32 cellular contexts compared by ENCODE assay signal in genomic region chr1:178627037-178627436, GRCh38.
"Had no signal": no experiment of that assay in that cellular context is flagged by ENCODE, and none has a peak within 500 bp of the region (broad histone marks: within the 10 kb centered on the region; RNA-seq: fewer than 3 reads in every experiment).

No MANE protein-coding gene starts in this region.

- H3K4me1 ChIP-seq: adrenal gland, ascending aorta, breast epithelium, colonic mucosa had no signal

- H3K9me3 Mint-ChIP-seq: activated CD4-positive, alpha-beta memory T cell treated with anti-CD3 and anti-CD28 coated beads for 36 hours; activated CD4-positive, alpha-beta T cell treated with anti-CD3 and anti-CD28 coated beads, Interleukin-2, amount 10 ng/mL, durations not matched to agents 24 days and 14 days; activated naive CD4-positive, alpha-beta T cell treated with anti-CD3 and anti-CD28 coated beads for 36 hours; activated naive CD4-positive, alpha-beta T cell treated with anti-CD3 and anti-CD28 coated beads, Interleukin-2, amount 50 U/mL, for 24 hours; activated naive CD8-positive, alpha-beta T cell treated with anti-CD3 and anti-CD28 coated beads for 36 hours; activated naive CD8-positive, alpha-beta T cell treated with anti-CD3 and anti-CD28 coated beads, Interleukin-2, amount 50 U/mL, for 24 hours; activated T-helper 1 cell treated with anti-CD3 and anti-CD28 coated beads, Interleukin-12 subunit alpha, Interleukin-12 subunit beta, Interleukin-2, Interleukin-4 antibody, amounts not matched to agents 30 ng/mL and 10 ng/mL and 1 ng/mL, durations not matched to agents 14 hours and 24 hours and 36 hours; activated T-helper 2 cell treated with anti-CD3 and anti-CD28 coated beads, Interferon-gamma antibody, Interleukin-2, Interleukin-4, amounts not matched to agents 10 μg/mL and 5 μg/mL and 100 μg/mL, durations not matched to agents 14 hours and 24 hours and 36 hours had no signal

- H3K27ac Mint-ChIP-seq: activated CD4-positive, alpha-beta memory T cell treated with anti-CD3 and anti-CD28 coated beads for 36 hours; activated CD4-positive, alpha-beta T cell treated with anti-CD3 and anti-CD28 coated beads for 36 hours; activated CD4-positive, alpha-beta T cell treated with anti-CD3 and anti-CD28 coated beads, Interleukin-2, amount 10 ng/mL, durations not matched to agents 24 days and 14 days; activated CD8-positive, alpha-beta memory T cell treated with anti-CD3 and anti-CD28 coated beads, Interleukin-2, amount 10 ng/mL, durations not matched to agents 7 days and 5 days; activated CD8-positive, alpha-beta T cell treated with anti-CD3 and anti-CD28 coated beads, Interleukin-2, amount 10 ng/mL, durations not matched to agents 7 days and 5 days; activated naive CD4-positive, alpha-beta T cell treated with anti-CD3 and anti-CD28 coated beads for 36 hours; activated naive CD4-positive, alpha-beta T cell treated with anti-CD3 and anti-CD28 coated beads, Interleukin-2, amount 50 U/mL, for 24 hours; activated naive CD8-positive, alpha-beta T cell treated with anti-CD3 and anti-CD28 coated beads for 36 hours; activated naive CD8-positive, alpha-beta T cell treated with anti-CD3 and anti-CD28 coated beads, Interleukin-2, amount 50 U/mL, for 24 hours; activated T-helper 1 cell treated with anti-CD3 and anti-CD28 coated beads, Interleukin-12 subunit alpha, Interleukin-12 subunit beta, Interleukin-2, Interleukin-4 antibody, amounts not matched to agents 30 ng/mL and 10 ng/mL and 1 ng/mL, durations not matched to agents 14 hours and 24 hours and 36 hours; activated T-helper 2 cell treated with anti-CD3 and anti-CD28 coated beads, Interferon-gamma antibody, Interleukin-2, Interleukin-4, amounts not matched to agents 10 μg/mL and 5 μg/mL and 100 μg/mL, durations not matched to agents 14 hours and 24 hours and 36 hours; brain; T-helper 17 cell had no signal

- H3K36me3 Mint-ChIP-seq: activated CD4-positive, alpha-beta memory T cell treated with anti-CD3 and anti-CD28 coated beads for 36 hours; activated CD8-positive, alpha-beta memory T cell treated with anti-CD3 and anti-CD28 coated beads, Interleukin-2, amount 10 ng/mL, durations not matched to agents 7 days and 5 days; activated naive CD4-positive, alpha-beta T cell treated with anti-CD3 and anti-CD28 coated beads, Interleukin-2, amount 50 U/mL, for 24 hours; activated naive CD8-positive, alpha-beta T cell treated with anti-CD3 and anti-CD28 coated beads for 36 hours; brain had no signal

- H3K27me3 Mint-ChIP-seq: activated CD4-positive, alpha-beta memory T cell treated with anti-CD3 and anti-CD28 coated beads for 36 hours; activated CD8-positive, alpha-beta memory T cell treated with anti-CD3 and anti-CD28 coated beads, Interleukin-2, amount 10 ng/mL, durations not matched to agents 7 days and 5 days; activated naive CD8-positive, alpha-beta T cell treated with anti-CD3 and anti-CD28 coated beads for 36 hours; activated naive CD8-positive, alpha-beta T cell treated with anti-CD3 and anti-CD28 coated beads, Interleukin-2, amount 50 U/mL, for 24 hours had no signal

- H3K27me3 ChIP-seq: adrenal gland, ascending aorta, breast epithelium, cardiac muscle cell, colonic mucosa, esophagus squamous epithelium, gastroesophageal sphincter, heart right ventricle had no signal

- H3K4me1 Mint-ChIP-seq: activated CD4-positive, alpha-beta T cell treated with anti-CD3 and anti-CD28 coated beads for 36 hours; activated CD4-positive, alpha-beta T cell treated with anti-CD3 and anti-CD28 coated beads, Interleukin-2, amount 10 ng/mL, durations not matched to agents 24 days and 14 days; activated CD8-positive, alpha-beta memory T cell treated with anti-CD3 and anti-CD28 coated beads, Interleukin-2, amount 10 ng/mL, durations not matched to agents 7 days and 5 days; activated naive CD4-positive, alpha-beta T cell treated with anti-CD3 and anti-CD28 coated beads, Interleukin-2, amount 50 U/mL, for 24 hours; activated naive CD8-positive, alpha-beta T cell treated with anti-CD3 and anti-CD28 coated beads for 36 hours; activated naive CD8-positive, alpha-beta T cell treated with anti-CD3 and anti-CD28 coated beads, Interleukin-2, amount 50 U/mL, for 24 hours; T-helper 17 cell had no signal

- H3K4me3 ChIP-seq: adrenal gland, ascending aorta, breast epithelium, cardiac muscle cell, colonic mucosa, esophagus squamous epithelium, gastroesophageal sphincter, heart right ventricle had no signal

- H3K36me3 ChIP-seq: adrenal gland, ascending aorta, breast epithelium, cardiac muscle cell, colonic mucosa, esophagus squamous epithelium, gastroesophageal sphincter, heart right ventricle had no signal

- DNase-seq: activated CD4-positive, alpha-beta memory T cell treated with anti-CD3 and anti-CD28 coated beads for 36 hours; activated CD4-positive, alpha-beta T cell treated with anti-CD3 and anti-CD28 coated beads for 36 hours; activated CD4-positive, alpha-beta T cell treated with anti-CD3 and anti-CD28 coated beads, Interleukin-2, amount 10 ng/mL, durations not matched to agents 24 days and 14 days; activated CD4-positive, CD25-positive, alpha-beta regulatory T cell; activated CD4-positive, CD25-positive, alpha-beta regulatory T cell treated with anti-CD3 and anti-CD28 coated beads, Interleukin-2, amount 50 U/mL, for 72 hours; activated CD8-positive, alpha-beta memory T cell treated with anti-CD3 and anti-CD28 coated beads, Interleukin-2, amount 10 ng/mL, durations not matched to agents 7 days and 5 days; activated CD8-positive, alpha-beta memory T cell treated with anti-CD3 and anti-CD28 coated beads, Interleukin-2, amount 50 U/mL, for 4 hours; activated CD8-positive, alpha-beta T cell treated with anti-CD3 and anti-CD28 coated beads, Interleukin-2, amount 10 ng/mL, durations not matched to agents 7 days and 5 days; activated effector memory CD4-positive, alpha-beta T cell treated with anti-CD3 and anti-CD28 coated beads, Interleukin-2, amount 50 U/mL, for 16 hours; activated naive CD4-positive, alpha-beta T cell treated with anti-CD3 and anti-CD28 coated beads for 36 hours; activated naive CD8-positive, alpha-beta T cell treated with anti-CD3 and anti-CD28 coated beads for 36 hours; activated naive CD8-positive, alpha-beta T cell treated with anti-CD3 and anti-CD28 coated beads, Interleukin-2, amount 50 U/mL, for 24 hours; activated T-cell treated with anti-CD3 and anti-CD28 coated beads, Interleukin-2, amount 50 U/mL, for 1 hour; activated T-cell treated with anti-CD3 and anti-CD28 coated beads, Interleukin-2, amount 50 U/mL, for 48 hours; adrenal gland; central memory CD4-positive, alpha-beta T cell; cerebellar nuclear complex; colonic mucosa; effector CD8-positive, alpha-beta T cell; esophagus squamous epithelium; foreskin melanocyte; heart right ventricle; T-helper 17 cell had no signal

- H3K9me3 ChIP-seq: adrenal gland, ascending aorta, breast epithelium, colonic mucosa, esophagus squamous epithelium, gastroesophageal sphincter, heart right ventricle had no signal

- H3K4me3 Mint-ChIP-seq: activated CD4-positive, alpha-beta memory T cell treated with anti-CD3 and anti-CD28 coated beads for 36 hours; activated CD4-positive, alpha-beta T cell treated with anti-CD3 and anti-CD28 coated beads for 36 hours; activated CD4-positive, alpha-beta T cell treated with anti-CD3 and anti-CD28 coated beads, Interleukin-2, amount 10 ng/mL, durations not matched to agents 24 days and 14 days; activated CD8-positive, alpha-beta memory T cell treated with anti-CD3 and anti-CD28 coated beads, Interleukin-2, amount 10 ng/mL, durations not matched to agents 7 days and 5 days; activated CD8-positive, alpha-beta T cell treated with anti-CD3 and anti-CD28 coated beads, Interleukin-2, amount 10 ng/mL, durations not matched to agents 7 days and 5 days; activated naive CD4-positive, alpha-beta T cell treated with anti-CD3 and anti-CD28 coated beads for 36 hours; activated naive CD4-positive, alpha-beta T cell treated with anti-CD3 and anti-CD28 coated beads, Interleukin-2, amount 50 U/mL, for 24 hours; activated naive CD8-positive, alpha-beta T cell treated with anti-CD3 and anti-CD28 coated beads for 36 hours; activated naive CD8-positive, alpha-beta T cell treated with anti-CD3 and anti-CD28 coated beads, Interleukin-2, amount 50 U/mL, for 24 hours; activated T-helper 1 cell treated with anti-CD3 and anti-CD28 coated beads, Interleukin-12 subunit alpha, Interleukin-12 subunit beta, Interleukin-2, Interleukin-4 antibody, amounts not matched to agents 30 ng/mL and 10 ng/mL and 1 ng/mL, durations not matched to agents 14 hours and 24 hours and 36 hours; brain; T-helper 17 cell had no signal

- ATAC-seq: activated CD4-positive, alpha-beta T cell treated with anti-CD3 and anti-CD28 coated beads for 36 hours; activated CD8-positive, alpha-beta memory T cell treated with anti-CD3 and anti-CD28 coated beads, Interleukin-2, amount 10 ng/mL, durations not matched to agents 7 days and 5 days; activated CD8-positive, alpha-beta T cell treated with anti-CD3 and anti-CD28 coated beads, Interleukin-2, amount 10 ng/mL, durations not matched to agents 7 days and 5 days; activated naive CD8-positive, alpha-beta T cell treated with anti-CD3 and anti-CD28 coated beads, Interleukin-2, amount 50 U/mL, for 24 hours; gastroesophageal sphincter; heart right ventricle; T-helper 17 cell had no signal

- H3K27ac ChIP-seq: adrenal gland, ascending aorta, breast epithelium, cardiac muscle cell, colonic mucosa, epithelial cell of prostate, esophagus squamous epithelium, gastroesophageal sphincter, heart right ventricle had no signal
